Comparison of ENCODE assay signal across 29 cellular contexts in the genomic region with DNA sequence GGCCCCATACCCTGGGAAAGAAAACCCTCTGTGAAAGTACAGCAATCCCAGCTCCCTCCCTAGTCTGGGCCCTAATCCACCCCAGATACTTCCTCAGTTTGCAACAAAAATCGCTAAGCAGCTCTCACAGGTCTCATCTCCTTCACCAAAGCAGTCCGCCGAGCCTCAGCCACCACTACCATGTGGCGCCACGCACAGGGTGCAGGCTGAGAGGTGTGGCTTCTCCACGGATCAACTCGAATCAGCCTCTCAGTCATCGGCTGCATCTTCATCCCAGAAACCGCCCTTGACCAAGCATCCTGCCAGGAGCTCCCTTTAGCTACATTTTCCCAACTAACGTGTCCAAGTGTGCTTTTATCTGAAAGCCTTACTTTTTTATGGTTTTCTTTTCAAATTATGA. TPM values are rescaled to one million over a fixed set of nuclear protein-coding genes. Genes with fewer than 3 reads are reported as not detected.
"Had no signal": no experiment of that assay in that cellular context is flagged by ENCODE, and none has a peak within 500 bp of the region (broad histone marks: within the 10 kb centered on the region; RNA-seq: fewer than 3 reads in every experiment).

No MANE protein-coding gene starts in this region.

- H3K27me3 ChIP-seq: adrenal gland, testis had no signal

- H3K27ac ChIP-seq: adrenal gland, foreskin keratinocyte, heart left ventricle, spleen, testis had no signal

- H3K9me3 Mint-ChIP-seq: activated B cell treated with CpG ODN at 0.5 μM for 24 hours; activated CD8-positive, alpha-beta T cell treated with anti-CD3 and anti-CD28 coated beads for 36 hours; activated T-helper 2 cell treated with anti-CD3 and anti-CD28 coated beads, Interferon-gamma antibody, Interleukin-2, Interleukin-4, amounts not matched to agents 10 μg/mL and 5 μg/mL and 100 μg/mL, durations not matched to agents 14 hours and 24 hours and 36 hours; dendritic cell treated with granulocyte-macrophage colony-stimulating factor and Interleukin-4, amounts not matched to agents 40 ng/mL and 50 ng/mL, for 4 days; endodermal cell; natural killer cell; T-helper 2 cell treated with Interferon-gamma antibody and Interleukin-4, amounts not matched to agents 5 μg/mL and 100 μg/mL, for 36 hours had no signal

- H3K27ac Mint-ChIP-seq: activated B cell treated with CpG ODN at 0.5 μM for 24 hours; activated CD8-positive, alpha-beta T cell treated with anti-CD3 and anti-CD28 coated beads for 36 hours; activated naive CD8-positive, alpha-beta T cell; activated T-helper 2 cell treated with anti-CD3 and anti-CD28 coated beads, Interferon-gamma antibody, Interleukin-2, Interleukin-4, amounts not matched to agents 10 μg/mL and 5 μg/mL and 100 μg/mL, durations not matched to agents 14 hours and 24 hours and 36 hours; dendritic cell treated with granulocyte-macrophage colony-stimulating factor and Interleukin-4, amounts not matched to agents 40 ng/mL and 50 ng/mL, for 4 days; endodermal cell; natural killer cell; T-helper 2 cell treated with Interferon-gamma antibody and Interleukin-4, amounts not matched to agents 5 μg/mL and 100 μg/mL, for 36 hours had no signal

- H3K4me3 Mint-ChIP-seq: activated B cell treated with CpG ODN at 0.5 μM for 24 hours; activated CD8-positive, alpha-beta T cell treated with anti-CD3 and anti-CD28 coated beads for 36 hours; dendritic cell treated with granulocyte-macrophage colony-stimulating factor and Interleukin-4, amounts not matched to agents 40 ng/mL and 50 ng/mL, for 4 days; endodermal cell; natural killer cell; T-helper 2 cell treated with Interferon-gamma antibody and Interleukin-4, amounts not matched to agents 5 μg/mL and 100 μg/mL, for 36 hours had no signal

- DNase-seq: activated B cell treated with CpG ODN at 0.5 μM for 24 hours; activated CD4-positive, alpha-beta T cell treated with anti-CD3 and anti-CD28 coated beads, Interleukin-2, amount 50 U/mL, for 1 hour; activated CD8-positive, alpha-beta T cell treated with anti-CD3 and anti-CD28 coated beads for 36 hours; activated naive CD4-positive, alpha-beta T cell; activated T-cell treated with anti-CD3 and anti-CD28 coated beads, Interleukin-2, amount 50 U/mL, for 48 hours; adrenal gland; caudate nucleus; endodermal cell; foreskin keratinocyte; heart left ventricle; kidney glomerular epithelial cell; mesendoderm; natural killer cell; right cardiac atrium; spleen; stimulated activated naive CD4-positive, alpha-beta T cell; T-helper 1 cell; testis; trophoblast cell had no signal

- H3K36me3 Mint-ChIP-seq: activated naive CD8-positive, alpha-beta T cell; natural killer cell had no signal

- H3K9me3 ChIP-seq: adrenal gland, heart left ventricle, spleen, testis had no signal

- H3K36me3 ChIP-seq: adrenal gland, heart left ventricle, spleen had no signal

- H3K4me1 ChIP-seq: foreskin keratinocyte had no signal

- ATAC-seq: activated CD8-positive, alpha-beta T cell treated with anti-CD3 and anti-CD28 coated beads for 36 hours; esophagus mucosa; foreskin keratinocyte; heart left ventricle; left lobe of liver; natural killer cell; right cardiac atrium had no signal

- H3K4me3 ChIP-seq: adrenal gland, heart left ventricle, lung, spleen, testis had no signal

RNA-seq across cellular contexts. Expression of a gene that starts 50.7 kb away (rescaled TPM):
- total RNA-seq: activated B cell treated with CpG ODN at 0.5 μM for 24 hours; activated CD8-positive, alpha-beta T cell treated with anti-CD3 and anti-CD28 coated beads for 36 hours; activated T-helper 2 cell treated with anti-CD3 and anti-CD28 coated beads, Interferon-gamma antibody, Interleukin-2, Interleukin-4, amounts not matched to agents 10 μg/mL and 5 μg/mL and 100 μg/mL, durations not matched to agents 14 hours and 24 hours and 36 hours; adrenal gland; astrocyte; endodermal cell; esophagus mucosa; foreskin keratinocyte; heart left ventricle; left lobe of liver; lung; mononuclear cell; natural killer cell; osteoblast; right cardiac atrium; spleen had no signal
- polyA plus RNA-seq: adrenal gland, foreskin keratinocyte, heart left ventricle, lung, right cardiac atrium, spleen had no signal
